ENCODE assay signal across 15 cellular contexts in genomic region chr4:147094228-147094627, GRCh38.
DNase-seq lines count a peak whose midpoint lies in the region; TF ChIP-seq lines count a peak whose summit lies in the region.
"Had no signal": no experiment of that assay in that cellular context is flagged by ENCODE, and none has a peak within 500 bp of the region (broad histone marks: within the 10 kb centered on the region; RNA-seq: fewer than 3 reads in every experiment).

No MANE protein-coding gene starts in this region.

- intact Hi-C loops in colonic mucosa (cut with DNase I): loop anchor here (10.0 kb wide), 1 partner anchor 749 kb away; no protein-coding TSS in a partner anchor

- H3K9me3 Mint-ChIP-seq in osteocyte (ENCODE audit: unreplicated experiment): no peaks in the 10 kb centered on the region
- H3K9me3 Mint-ChIP-seq: activated CD4-positive, alpha-beta T cell treated with anti-CD3 and anti-CD28 coated beads, Interleukin-2, amount 10 ng/mL, durations not matched to agents 24 days and 14 days; activated T-cell treated with anti-CD3 and anti-CD28 coated beads, Interleukin-2, amount 50 U/mL, for 72 hours; natural killer cell treated with Interleukin-12 subunit alpha and Interleukin-12 subunit beta and Interleukin-15 and Interleukin-18, amount 100 ng/mL, for 72 hours; stimulated activated naive CD8-positive, alpha-beta T cell treated with anti-CD3 and anti-CD28 coated beads, Interleukin-15, amount 100 ng/mL, for 72 hours had no signal

- no peak overlapping the region for H2AFZ ChIP-seq in Loucy (ENCODE audit: low read length)

- H4K20me1 ChIP-seq in Loucy (ENCODE audit: insufficient read depth, low read length, poor library complexity, severe bottlenecking): no peaks in the 10 kb centered on the region

- peaks cover 5% of the 10 kb centered on the region for H3K27me3 Mint-ChIP-seq in osteocyte (ENCODE audit: unreplicated experiment)

- no peaks in the 10 kb centered on the region for H3K9me2 ChIP-seq in Loucy (replicated peaks; ENCODE audit: low read depth, low read length)

- H3K4me3 Mint-ChIP-seq in osteocyte (ENCODE audit: unreplicated experiment): no peak overlapping the region
- H3K4me3 Mint-ChIP-seq: activated CD4-positive, alpha-beta T cell treated with anti-CD3 and anti-CD28 coated beads, Interleukin-2, amount 10 ng/mL, durations not matched to agents 24 days and 14 days; activated T-cell treated with anti-CD3 and anti-CD28 coated beads, Interleukin-2, amount 50 U/mL, for 72 hours; natural killer cell treated with Interleukin-12 subunit alpha and Interleukin-12 subunit beta and Interleukin-15 and Interleukin-18, amount 100 ng/mL, for 72 hours; stimulated activated naive CD8-positive, alpha-beta T cell treated with anti-CD3 and anti-CD28 coated beads, Interleukin-15, amount 100 ng/mL, for 72 hours had no signal

- H3K4me2 ChIP-seq in Loucy (ENCODE audit: low read depth, low read length, poor library complexity, severe bottlenecking): no peak overlapping the region

- H3K27me3 ChIP-seq in Loucy (ENCODE audit: insufficient read depth, low read length, poor library complexity, severe bottlenecking): no peaks in the 10 kb centered on the region
- H3K27me3 ChIP-seq in colonic mucosa: no peaks in the 10 kb centered on the region

- no peaks in the 10 kb centered on the region for H3F3A ChIP-seq in Loucy (ENCODE audit: low read depth)

- no peaks in the 10 kb centered on the region for H3K4me1 ChIP-seq in Loucy (ENCODE audit: insufficient read depth, low read length, poor library complexity, severe bottlenecking)
- no peaks in the 10 kb centered on the region for H3K4me1 ChIP-seq in colonic mucosa

- no peak overlapping the region for H3K27ac ChIP-seq in colonic mucosa

- H3K4me3 ChIP-seq in Loucy (ENCODE audit: low read length, poor library complexity, severe bottlenecking) (no peak overlapping the region), colonic mucosa (no peak overlapping the region)

- H3K36me3 ChIP-seq in Loucy (ENCODE audit: insufficient read depth, low read length) (no peaks in the 10 kb centered on the region), colonic mucosa (no peaks in the 10 kb centered on the region)

- H3K9me3 ChIP-seq in Loucy (ENCODE audit: insufficient read depth, low read depth, low read length): no peaks in the 10 kb centered on the region
- no peaks in the 10 kb centered on the region for H3K9me3 ChIP-seq in colonic mucosa

- TF ChIP-seq CTCF in Loucy (conservative IDR thresholded peaks at IDR 0.05; ENCODE audit: low read length): peak; percentile 43; the same call in 1 of the 2 replicates
- peak; percentile 19 for TF ChIP-seq CTCF in osteocyte (IDR thresholded peaks at IDR 0.05)
- no peak for TF ChIP-seq CTCF in GM10266 (IDR thresholded peaks at IDR 0.05; ENCODE audit: control insufficient read depth, insufficient read depth, low read depth, missing control alignments)
- TF ChIP-seq CTCF in colonic mucosa (IDR thresholded peaks at IDR 0.05): no peak

- no peak overlapping the region for H3K9ac ChIP-seq in Loucy (ENCODE audit: low read depth, low read length, poor library complexity, severe bottlenecking)
- H3K9ac ChIP-seq in colonic mucosa (ENCODE audit: low read depth in 2 of 2, low read length in 2 of 2): no peak overlapping the region

- H3K27ac Mint-ChIP-seq in osteocyte (ENCODE audit: unreplicated experiment): no peak overlapping the region
- H3K27ac Mint-ChIP-seq: activated CD4-positive, alpha-beta T cell treated with anti-CD3 and anti-CD28 coated beads, Interleukin-2, amount 10 ng/mL, durations not matched to agents 24 days and 14 days; activated T-cell treated with anti-CD3 and anti-CD28 coated beads, Interleukin-2, amount 50 U/mL, for 72 hours; natural killer cell treated with Interleukin-12 subunit alpha and Interleukin-12 subunit beta and Interleukin-15 and Interleukin-18, amount 100 ng/mL, for 72 hours; stimulated activated naive CD8-positive, alpha-beta T cell treated with anti-CD3 and anti-CD28 coated beads, Interleukin-15, amount 100 ng/mL, for 72 hours had no signal

- H3K4me1 Mint-ChIP-seq in osteocyte (ENCODE audit: unreplicated experiment): peaks cover 23% of the 10 kb centered on the region
- H3K4me1 Mint-ChIP-seq: activated CD4-positive, alpha-beta T cell treated with anti-CD3 and anti-CD28 coated beads, Interleukin-2, amount 10 ng/mL, durations not matched to agents 24 days and 14 days; stimulated activated naive CD8-positive, alpha-beta T cell treated with anti-CD3 and anti-CD28 coated beads, Interleukin-15, amount 100 ng/mL, for 72 hours had no signal

- no peaks in the 10 kb centered on the region for H3K79me2 ChIP-seq in Loucy (ENCODE audit: insufficient read depth, low read length)

- no peaks in the 10 kb centered on the region for H3K36me3 Mint-ChIP-seq in osteocyte (ENCODE audit: unreplicated experiment)
- H3K36me3 Mint-ChIP-seq: natural killer cell treated with Interleukin-12 subunit alpha and Interleukin-12 subunit beta and Interleukin-15 and Interleukin-18, amount 100 ng/mL, for 72 hours had no signal

- peak; percentile 22 for DNase-seq in DMS53 (lab: John Stamatoyannopoulos, UW)
- no peak for DNase-seq in DMS53 treated with DMSO at 0.1 percent for 48 hours (lab: John Stamatoyannopoulos, UW; ENCODE audit: unreplicated experiment)
- peak; percentile 8 for DNase-seq in dermis blood vessel endothelial cell
- no peak for DNase-seq in osteocyte (ENCODE audit: extremely low spot score, unreplicated experiment)
- no peak for DNase-seq in GM10266 (ENCODE audit: extremely low spot score)
- no peak for DNase-seq in NCI-H1092 (lab: John Stamatoyannopoulos, UW)
- DNase-seq in colonic mucosa: no peak
- DNase-seq: activated CD4-positive, alpha-beta T cell treated with anti-CD3 and anti-CD28 coated beads, Interleukin-2, amount 10 ng/mL, durations not matched to agents 24 days and 14 days; activated T-cell treated with anti-CD3 and anti-CD28 coated beads, Interleukin-2, amount 50 U/mL, for 72 hours; amniotic stem cell; effector CD8-positive, alpha-beta T cell; OCI-M1; stimulated activated naive CD8-positive, alpha-beta T cell treated with anti-CD3 and anti-CD28 coated beads, Interleukin-15, amount 100 ng/mL, for 72 hours had no signal

Comparison
In these comparisons a context has a peak if more than half of its experiments do, and no peak if none do; other contexts are left out.
1. DNase-seq: peak in DMS53 (single experiment) and dermis blood vessel endothelial cell (single experiment); none in DMS53 treated with DMSO at 0.1 percent for 48 hours (single experiment), osteocyte (single experiment), GM10266 (single experiment), NCI-H1092 (single experiment) and colonic mucosa (single experiment).
2. CTCF ChIP-seq: peak in Loucy (single experiment) and osteocyte (single experiment); none in GM10266 (single experiment) and colonic mucosa (single experiment).